ENCODE assay signal across 20 cellular contexts in genomic region chr11:76188873-76189272, GRCh38. TPM values are rescaled to one million over a fixed set of nuclear protein-coding genes. Genes with fewer than 3 reads are reported as not detected.
DNase-seq lines count a peak whose midpoint lies in the region; ATAC-seq, FAIRE-seq and TF ChIP-seq lines count a peak whose summit lies in the region.
"Had no signal": no experiment of that assay in that cellular context is flagged by ENCODE, and none has a peak within 500 bp of the region (broad histone marks: within the 10 kb centered on the region; RNA-seq: fewer than 3 reads in every experiment).

No MANE protein-coding gene starts in this region.

- H3K27me3 Mint-ChIP-seq in neural progenitor cell (ENCODE audit: insufficient read depth, low read depth) (peaks cover 14% of the 10 kb centered on the region), type B pancreatic cell (peaks cover 3% of the 10 kb centered on the region)
- H3K27me3 Mint-ChIP-seq: CD4-positive, CD25-positive, alpha-beta regulatory T cell had no signal

- H3K36me3 ChIP-seq in K562 (ENCODE audit: control insufficient read depth, insufficient read depth, low read length) = no peaks in the 10 kb centered on the region
- H3K36me3 ChIP-seq in neural progenitor cell = no peaks in the 10 kb centered on the region
- H3K36me3 ChIP-seq in stomach = no peaks in the 10 kb centered on the region
- H3K36me3 ChIP-seq: BLaER1 had no signal

- H3K27ac Mint-ChIP-seq in neural progenitor cell (no peak overlapping the region), type B pancreatic cell (peak overlapping the region; percentile 10)

- H3K9me3 ChIP-seq in K562 (replicated peaks; ENCODE audit: control insufficient read depth, insufficient read depth, low read depth, low read length) = no peaks in the 10 kb centered on the region
- H3K9me3 ChIP-seq in neural progenitor cell (ENCODE audit: low read depth) = no peaks in the 10 kb centered on the region
- H3K9me3 ChIP-seq in stomach = no peaks in the 10 kb centered on the region

- H3K4me3 Mint-ChIP-seq in neural progenitor cell (peak overlapping the region; percentile 42), type B pancreatic cell (no peak overlapping the region)

- intact Hi-C loops in K562 (cut with micrococcal nuclease) = no loop called here
- intact Hi-C loops in stomach (cut with DNase I; ENCODE audit: low total_unique reads) = no loop called here

- H3K9me3 Mint-ChIP-seq in neural progenitor cell (no peaks in the 10 kb centered on the region), type B pancreatic cell (no peaks in the 10 kb centered on the region)
- H3K9me3 Mint-ChIP-seq: CD4-positive, CD25-positive, alpha-beta regulatory T cell had no signal

- H4K20me1 ChIP-seq in K562 (replicated peaks; ENCODE audit: control insufficient read depth, insufficient read depth, low read length) (no peaks in the 10 kb centered on the region), neural progenitor cell (ENCODE audit: low read depth) (no peaks in the 10 kb centered on the region)
- H4K20me1 ChIP-seq: BLaER1 had no signal

- in situ Hi-C loops in K562 (cut with MboI) = no loop called here

- H3K27me3 ChIP-seq in K562 (ENCODE audit: control insufficient read depth in 2 of 2, insufficient read depth in 2 of 2, low read length in 2 of 2) (peaks cover 0 to 12% of the 10 kb centered on the region in 2 experiments; a peak in 2 of 5 replicates), neural progenitor cell (no peaks in the 10 kb centered on the region), stomach (no peaks in the 10 kb centered on the region)
- H3K27me3 ChIP-seq: BLaER1 had no signal

- no peaks in the 10 kb centered on the region for H3K9me1 ChIP-seq in K562 (ENCODE audit: control insufficient read depth, insufficient read depth, low read length)

- no TSS peak for BruUV-seq in K562 (replicated peaks; lab: Mats Ljungman, UMichigan)

- no peaks in the 10 kb centered on the region for H3F3A ChIP-seq in neural progenitor cell (ENCODE audit: low read depth)

- peaks cover 20 to 41% of the 10 kb centered on the region in 2 experiments for H3K4me1 ChIP-seq in K562 (replicated peaks in 1 of 2; ENCODE audit: control insufficient read depth in 2 of 2, insufficient read depth in 2 of 2, low read length in 2 of 2)
- H3K4me1 ChIP-seq in neural progenitor cell = no peaks in the 10 kb centered on the region
- H3K4me1 ChIP-seq in stomach = peaks cover 11 to 18% (median 17%) of the 10 kb centered on the region in 4 donors

- TF ChIP-seq POLR2A in K562 (conservative IDR thresholded peaks at IDR 0.05) = no peak
- TF ChIP-seq POLR2A in stomach (IDR thresholded peaks at IDR 0.05) = no peak

- H3K4me1 Mint-ChIP-seq in neural progenitor cell (peaks cover 39% of the 10 kb centered on the region), type B pancreatic cell (ENCODE audit: unreplicated experiment) (peaks cover 20% of the 10 kb centered on the region)
- H3K4me1 Mint-ChIP-seq: CD4-positive, CD25-positive, alpha-beta regulatory T cell had no signal

- H3K79me2 ChIP-seq in K562 (ENCODE audit: control insufficient read depth, insufficient read depth, low read length) (no peaks in the 10 kb centered on the region), neural progenitor cell (ENCODE audit: low read depth) (no peaks in the 10 kb centered on the region)

- CTCF ChIA-PET in K562 (lab: Yijun Ruan, JAX; ENCODE audit: low intra/inter-chr PET ratio) = no interaction called here

- no peak for TF ChIP-seq CTCF in K562 (IDR thresholded peaks at IDR 0.05 in 2 of 3, conservative IDR thresholded peaks at IDR 0.05 in 1 of 3; ENCODE audit: insufficient read depth in 2 of 3, low read depth in 1 of 3, low read length in 3 of 3)
- no peak for TF ChIP-seq CTCF in neural progenitor cell (IDR thresholded peaks at IDR 0.05)
- TF ChIP-seq CTCF in type B pancreatic cell (conservative IDR thresholded peaks at IDR 0.05) = no peak
- TF ChIP-seq CTCF in stomach (IDR thresholded peaks at IDR 0.05) = no peak

- H3K4me3 ChIP-seq in K562 (no peak overlapping the region), neural progenitor cell (no peak overlapping the region), stomach (no peak overlapping the region)
- H3K4me3 ChIP-seq: BLaER1 had no signal

- no peak for ATAC-seq in K562

- H3K27ac ChIP-seq in K562 (ENCODE audit: extremely low read depth, low read depth, low read length) (no peak overlapping the region), neural progenitor cell (no peak overlapping the region), stomach (no peak overlapping the region)
- H3K27ac ChIP-seq: 22Rv1, BLaER1 had no signal

- H3K9ac ChIP-seq in K562 (ENCODE audit: insufficient read depth in 1 of 2, low read depth in 2 of 2, low read length in 2 of 2) (0 out of 4 replicates have a peak overlapping the region, but pooled peaks of 1 of the 2 experiments have one; percentile 55), neural progenitor cell (no peak overlapping the region)
- H3K9ac ChIP-seq: BLaER1 had no signal

- H3K36me3 Mint-ChIP-seq in neural progenitor cell (no peaks in the 10 kb centered on the region), type B pancreatic cell (peaks cover 10% of the 10 kb centered on the region)
- H3K36me3 Mint-ChIP-seq: CD4-positive, CD25-positive, alpha-beta regulatory T cell had no signal

- FAIRE-seq in K562 (lab: Jason Lieb, UNC) = no peak
- FAIRE-seq: G401.6, GM12891 had no signal

- DNase-seq in DMS 273 (lab: John Stamatoyannopoulos, UW; ENCODE audit: unreplicated experiment) (peak; percentile 30), DMS 273 treated with DMSO at 0.1 percent for 48 hours (lab: John Stamatoyannopoulos, UW) (no peak), K562 (ENCODE audit: extremely low read depth in 1 of 4, low spot score in 3 of 4) (no peak), neural progenitor cell (ENCODE audit: low spot score) (no peak), type B pancreatic cell (ENCODE audit: extremely low spot score, unreplicated experiment) (no peak), stomach (no peak), AG08395 (ENCODE audit: low spot score) (no peak), C1 segment of cervical spinal cord (lab: John Stamatoyannopoulos, UW) (no peak)
- DNase-seq: AML-193; Calu3; CD4-positive, CD25-positive, alpha-beta regulatory T cell; DMS153; DMS79 treated with DMSO at 0.1 percent for 48 hours; EL; GOT3; HCEC 1CT had no signal

- POLR2A ChIA-PET in K562 (lab: Yijun Ruan, JAX) = no interaction called here

- H2AFZ ChIP-seq in K562 (ENCODE audit: low read depth, low read length) (peak overlapping the region; percentile 36; the same call in 1 of the 2 replicates), neural progenitor cell (replicated peaks) (no peak overlapping the region)

- WGBS in K562 (ENCODE audit: insufficient coverage, low coverage, missing lambda C conversion rate) = 46% methylated on average over 2 of the region's 4 CpGs
- WGBS in stomach, 5 donors = 86 to 93% (median 91%) methylated on average over 4 of the region's 4 CpGs

- no peak overlapping the region for H3K4me2 ChIP-seq in K562 (ENCODE audit: insufficient read depth, low read length)
- H3K4me2 ChIP-seq in neural progenitor cell = no peak overlapping the region

- no peak for TF ChIP-seq EP300 in K562 (IDR thresholded peaks at IDR 0.05; ENCODE audit: low read length)
- no peak for TF ChIP-seq EP300 in stomach (IDR thresholded peaks at IDR 0.05)

- TF ChIP-seq RAD21 in K562 (CRISPR knock-in tag; conservative IDR thresholded peaks at IDR 0.05 in 1 of 2, IDR thresholded peaks at IDR 0.05 in 1 of 2) = no peak

TF ChIP-seq in K562, 482 proteins besides CTCF, POLR2A, EP300 and RAD21 (continues in another document):
- TF ChIP-seq CBX8 (IDR thresholded peaks at IDR 0.05; ENCODE audit: borderline replicate concordance, extremely low read depth, low read depth, low read length, poor library complexity, severe bottlenecking) (no peak), SIRT6 (IDR thresholded peaks at IDR 0.05; ENCODE audit: low read depth, low read length) (no peak)

RNA-seq across cellular contexts. Expression of gene WNT11, which starts 17.4 kb away (rescaled TPM):
- total RNA-seq in K562 (2011; cell fraction: chromatin; rRNA removed; ENCODE audit: low replicate concordance) = 0.28 and 0.58 TPM in 2 replicates
- 0.33 and 1.1 TPM in 2 replicates for total RNA-seq in K562 (2011; cell fraction: nucleolus; rRNA removed)
- 0.37 and 0.53 TPM in 2 replicates for total RNA-seq in K562 (2011; cell fraction: nucleoplasm; rRNA removed)
- total RNA-seq in K562 (2014; rRNA removed) (not detected in 2 replicates), K562 (2014; rRNA removed; fragmentation: Illumina TruSeq; extraction: Trizol) (not detected in 2 replicates), K562 (2015; rRNA removed; fragmentation: Illumina TruSeq; extraction: Trizol) (not detected in 2 replicates), K562 (2021) (0.09 TPM in 1 of 2 replicates, not detected in the other), neural progenitor cell (ENCODE audit: low replicate concordance) (0.26 and 0.59 TPM in 2 replicates), type B pancreatic cell (ENCODE audit: low replicate concordance) (18.2 and 25.9 TPM in 2 replicates), stomach (10 to 100 TPM in 2 of 5 donors, 1 to 10 TPM in 1, not detected in 2; 1.8 to 96.7 (median 34.4) TPM)
- polyA plus RNA-seq in K562 (2011; rRNA removed) (0.20 and 0.51 TPM in 2 replicates), K562 (2014; fragmentation: Illumina TruSeq; extraction: Trizol) (0.12 TPM in 1 of 2 replicates, not detected in the other), K562 (2014; fragmentation: Nextera tagmentation; extraction: Ambion mirVana) (under 1 TPM in 1 of 2 experiments, not detected in 1; 0.03 TPM), K562 (2014; rRNA removed) (0.05 TPM in 1 of 2 replicates, not detected in the other), stomach (under 1 TPM; 0.12 to 0.76 (median 0.30) TPM)
- 0.69 and 1.4 TPM in 2 replicates for polyA plus RNA-seq in K562 (2011; cell fraction: cytosol; rRNA removed)
- 0.37 and 0.65 TPM in 2 replicates for polyA plus RNA-seq in K562 (2011; cell fraction: nucleus; rRNA removed)
- polyA plus RNA-seq in K562 (2012) = 0.22 and 0.37 TPM in 2 replicates
- 0.28 TPM in 1 of 2 replicates, not detected in the other for polyA minus RNA-seq in K562 (2011; rRNA and poly(A)+ RNA removed)
- polyA minus RNA-seq in K562 (2011; cell fraction: cytosol; rRNA and poly(A)+ RNA removed) = 1.8 TPM in 1 of 2 replicates, not detected in the other
- polyA minus RNA-seq in K562 (2011; cell fraction: nucleus; rRNA and poly(A)+ RNA removed) = 0.56 TPM in 1 of 2 replicates, not detected in the other
- total RNA-seq: Calu3; CD4-positive, CD25-positive, alpha-beta regulatory T cell had no signal
